Comparison of ENCODE assay signal across 11 cellular contexts in genomic region chr9:121637441-121638222, GRCh38. TPM values are rescaled to one million over a fixed set of nuclear protein-coding genes. Genes with fewer than 3 reads are reported as not detected.
DNase-seq lines count a peak whose midpoint lies in the region; TF ChIP-seq lines count a peak whose summit lies in the region.
"Had no signal": no experiment of that assay in that cellular context is flagged by ENCODE, and none has a peak within 500 bp of the region (broad histone marks: within the 10 kb centered on the region; RNA-seq: fewer than 3 reads in every experiment).

No MANE protein-coding gene starts in this region.

- WGBS in neuronal stem cell (ENCODE audit: extremely low coverage in 2 of 2, insufficient read length in 2 of 2, insufficient replicate concordance in 1 of 2), 2 donors = no CpG with 5 or more reads among the region's 12 CpGs
- WGBS in hepatocyte (ENCODE audit: low lambda C conversion rate, missing lambda C conversion rate) = 77% methylated on average over 12 of the region's 12 CpGs

- DNase-seq in C1 segment of cervical spinal cord (lab: John Stamatoyannopoulos, UW) (peak in 9 of 14 donors; percentile 14 to 78 (median 55)), NCI-H1694 treated with DMSO at 0.1 percent for 48 hours (lab: John Stamatoyannopoulos, UW) (peak; percentile 73), dermis blood vessel endothelial cell (peak; percentile 51), neuronal stem cell (ENCODE audit: low spot score) (no peak), D341Med (ENCODE audit: low spot score) (no peak), HK-2 (ENCODE audit: unreplicated experiment) (no peak), hepatocyte (ENCODE audit: low spot score) (no peak)
- DNase-seq in stimulated activated naive CD4-positive, alpha-beta T cell (lab: John Stamatoyannopoulos, UW) = no peak
- DNase-seq: activated CD4-positive, alpha-beta T cell treated with anti-CD3 and anti-CD28 coated beads, Interleukin-2, amount 10 ng/mL, durations not matched to agents 24 days and 14 days; DMS153 had no signal

- H2AFZ ChIP-seq in neuronal stem cell (ENCODE audit: low read length) (no peak overlapping the region), hepatocyte (no peak overlapping the region)

- H3K9me2 ChIP-seq in hepatocyte (replicated peaks; ENCODE audit: insufficient read depth) = no peaks in the 10 kb centered on the region

- H3K23ac ChIP-seq in neuronal stem cell (ENCODE audit: low read depth, low read length, poor library complexity) = no peak overlapping the region

- H3K14ac ChIP-seq in neuronal stem cell (ENCODE audit: low read length) = no peak overlapping the region

- H3K79me2 ChIP-seq in hepatocyte = no peaks in the 10 kb centered on the region

- H3K79me1 ChIP-seq in neuronal stem cell (ENCODE audit: low read depth, low read length) = peaks cover 4% of the 10 kb centered on the region

- H3K36me3 ChIP-seq in neuronal stem cell (replicated peaks in 1 of 2; ENCODE audit: control insufficient read depth in 2 of 2, insufficient read depth in 2 of 2, low read length in 2 of 2) (no peaks in the 10 kb centered on the region), hepatocyte (replicated peaks; ENCODE audit: insufficient read depth, low read depth) (no peaks in the 10 kb centered on the region)

- H3K4ac ChIP-seq in neuronal stem cell (ENCODE audit: low read length) = no peak overlapping the region

- H3K18ac ChIP-seq in neuronal stem cell (ENCODE audit: low read length) = peak overlapping the region; percentile 41

- no peak overlapping the region for H3K27ac ChIP-seq in neuronal stem cell (replicated peaks; ENCODE audit: low read length)
- H3K27ac ChIP-seq in hepatocyte = no peak overlapping the region

- H2BK120ac ChIP-seq in neuronal stem cell (ENCODE audit: low read depth, low read length) = no peak overlapping the region

- no peak overlapping the region for H3K9ac ChIP-seq in neuronal stem cell (ENCODE audit: low read depth, low read length, poor library complexity)

- H2BK12ac ChIP-seq in neuronal stem cell (ENCODE audit: low read length) = no peak overlapping the region

- H3K4me2 ChIP-seq in neuronal stem cell (ENCODE audit: insufficient read depth, low read length, poor library complexity, severe bottlenecking) (no peak overlapping the region), hepatocyte (no peak overlapping the region)

- no peak overlapping the region for H2BK15ac ChIP-seq in neuronal stem cell (ENCODE audit: low read length)

- no peaks in the 10 kb centered on the region for H4K20me1 ChIP-seq in hepatocyte (ENCODE audit: insufficient read depth, poor library complexity, severe bottlenecking)

- H3K9me3 ChIP-seq in neuronal stem cell (replicated peaks in 1 of 2; ENCODE audit: control insufficient read depth in 2 of 2, insufficient read depth in 1 of 2, low read depth in 1 of 2, low read length in 2 of 2) (no peaks in the 10 kb centered on the region), hepatocyte (ENCODE audit: low read depth) (no peaks in the 10 kb centered on the region)

- no peak overlapping the region for H4K8ac ChIP-seq in neuronal stem cell (ENCODE audit: low read depth, low read length)

- H3K27me3 ChIP-seq in neuronal stem cell (ENCODE audit: control insufficient read depth in 3 of 3, insufficient read depth in 3 of 3, low read depth in 1 of 3, low read length in 3 of 3) (peaks cover 0 to 9% (median 0%) of the 10 kb centered on the region in 3 experiments), hepatocyte (no peaks in the 10 kb centered on the region)

- H2AK5ac ChIP-seq in neuronal stem cell (ENCODE audit: low read depth, low read length) = no peak overlapping the region

- H2BK5ac ChIP-seq in neuronal stem cell (ENCODE audit: low read length) = no peak overlapping the region

- H3K4me1 ChIP-seq in neuronal stem cell (ENCODE audit: control insufficient read depth in 2 of 2, insufficient read depth in 1 of 2, low read depth in 1 of 2, low read length in 2 of 2) (peaks cover 38 to 42% of the 10 kb centered on the region in 2 donors), hepatocyte (ENCODE audit: insufficient read depth) (peaks cover 30% of the 10 kb centered on the region)

- no peak overlapping the region for H3K4me3 ChIP-seq in neuronal stem cell (ENCODE audit: low read length in 2 of 2)
- no peak overlapping the region for H3K4me3 ChIP-seq in hepatocyte
- H3K4me3 ChIP-seq: K562 had no signal

- no peak overlapping the region for H4K91ac ChIP-seq in neuronal stem cell (ENCODE audit: low read depth, low read length, poor library complexity)

- TF ChIP-seq CTCF in hepatocyte (IDR thresholded peaks at IDR 0.05; ENCODE audit: poor library complexity) = no peak

RNA-seq across cellular contexts. Expression of gene DAB2IP, which starts 13.8 kb away (rescaled TPM):
- total RNA-seq in dermis blood vessel endothelial cell (24.3 and 38.4 TPM in 2 replicates), hepatocyte (23.6 and 31.0 TPM in 2 replicates)
- 28.9 TPM for polyA plus RNA-seq in neuronal stem cell (2013, experiment 1 of 2)
- polyA plus RNA-seq in neuronal stem cell (2013, experiment 2 of 2) = 29.1 TPM
- 11.1 and 11.6 TPM in 2 replicates for polyA plus RNA-seq in hepatocyte
- total RNA-seq: activated CD4-positive, alpha-beta T cell treated with anti-CD3 and anti-CD28 coated beads, Interleukin-2, amount 10 ng/mL, durations not matched to agents 24 days and 14 days had no signal

Comparison
In these comparisons a context has a peak if more than half of its experiments do, and no peak if none do; other contexts are left out.
1. DNase-seq: peak in C1 segment of cervical spinal cord (9 of 14), NCI-H1694 treated with DMSO at 0.1 percent for 48 hours (single experiment) and dermis blood vessel endothelial cell (single experiment); none in neuronal stem cell (single experiment), D341Med (single experiment), stimulated activated naive CD4-positive, alpha-beta T cell (0 of 6), HK-2 (single experiment) and hepatocyte (single experiment).